In the genomic region with DNA sequence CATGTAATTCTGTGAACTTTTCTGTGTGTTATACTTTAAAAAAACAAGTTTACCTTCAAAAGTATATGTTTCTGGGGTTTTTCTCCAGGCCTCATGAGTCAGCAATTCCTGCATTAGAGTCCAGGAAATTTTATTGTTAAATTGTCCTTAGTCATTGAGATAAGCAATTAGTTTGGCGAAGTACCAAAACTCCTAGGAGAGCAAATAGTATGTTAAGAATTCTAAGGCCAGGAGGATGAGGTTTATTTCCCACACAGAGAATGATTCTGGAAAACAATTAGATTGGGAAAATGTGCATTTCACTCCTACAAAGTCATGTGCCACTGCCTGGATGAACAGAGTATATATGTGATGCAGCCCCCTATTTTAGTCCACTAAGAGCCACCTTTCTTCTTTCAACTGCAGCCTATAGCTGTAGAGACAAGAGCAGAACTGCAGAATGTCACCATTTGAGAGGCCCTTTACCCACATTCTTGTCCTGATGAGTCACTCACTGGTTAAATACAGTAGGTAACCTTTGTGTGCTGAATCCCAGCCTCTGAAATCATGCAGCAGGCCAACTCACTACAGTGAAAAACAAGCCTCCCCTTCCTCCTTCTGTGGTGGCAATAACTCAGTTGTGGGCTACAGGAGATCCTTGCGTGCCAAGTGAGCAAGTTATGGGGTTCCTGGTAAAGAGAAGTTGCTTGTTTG, we compare ENCODE assay signal across 8 cellular contexts.
A peak's percentile ranks its signal among the peaks of the same experiment; 100 is the strongest.
DNase-seq lines count a peak whose midpoint lies in the region; ATAC-seq and TF ChIP-seq lines count a peak whose summit lies in the region.

No MANE protein-coding gene starts in this region.

- no peaks in the 10 kb centered on the region for H4K20me1 ChIP-seq in PC-9 (ENCODE audit: insufficient read depth)

- TF ChIP-seq CTCF in PC-9 (conservative IDR thresholded peaks at IDR 0.05) = no peak
- TF ChIP-seq CTCF in prostate gland (IDR thresholded peaks at IDR 0.05) = no peak

- H3K4me1 ChIP-seq in PC-9 (replicated peaks; ENCODE audit: insufficient read depth) (peaks cover 95% of the 10 kb centered on the region), prostate gland (replicated peaks) (peaks cover 2% of the 10 kb centered on the region)

- H3K4me3 ChIP-seq in H7 (ENCODE audit: insufficient read depth, low read depth, low read length) (no peak overlapping the region), PC-9 (no peak overlapping the region; the same call in 1 of the 2 replicates), prostate gland (no peak overlapping the region)

- POLR2A ChIA-PET in PC-9 (lab: Charles Lee; ENCODE audit: unreplicated experiment) = interaction anchor here (0.5 to 1.3 kb wide), 3 partner anchors 85 to 277 kb away, joined by 3 to 8 read pairs (median 7); no protein-coding TSS in a partner anchor

- H3K4me2 ChIP-seq in PC-9 = peak overlapping the region; percentile 66

- no peak overlapping the region; the same call in 1 of the 2 replicates for H2AFZ ChIP-seq in PC-9

- H3K9me3 ChIP-seq in PC-9 (ENCODE audit: insufficient read depth, low read depth) = no peaks in the 10 kb centered on the region
- H3K9me3 ChIP-seq in prostate gland = no peaks in the 10 kb centered on the region

- DNase-seq in H7 (peak; percentile 16), PC-9 (peak; percentile 74 to 96), erythroblast (lab: John Stamatoyannopoulos, UW) (peak; percentile 77 to 79), prostate gland (ENCODE audit: low spot score) (peak; percentile 7), germinal center (ENCODE audit: low spot score) (no peak)
- no peak for DNase-seq in activated T-cell treated with anti-CD3 and anti-CD28 coated beads, Interleukin-2, amount 50 U/mL, for 1 hour
- no peak for DNase-seq in activated CD4-positive, CD25-positive, alpha-beta regulatory T cell treated with anti-CD3 and anti-CD28 coated beads, Interleukin-2, amount 50 U/mL, for 72 hours

- BruUV-seq in PC-9 (replicated peaks; lab: Mats Ljungman, UMichigan) = TSS peak; percentile 68

- no peaks in the 10 kb centered on the region for H3K36me3 ChIP-seq in H7 (replicated peaks; ENCODE audit: control insufficient read depth, insufficient read depth, low read length)
- no peaks in the 10 kb centered on the region for H3K36me3 ChIP-seq in PC-9 (ENCODE audit: low read depth)
- no peaks in the 10 kb centered on the region for H3K36me3 ChIP-seq in prostate gland

- peak overlapping the region; percentile 99 for H3K27ac ChIP-seq in PC-9
- H3K27ac ChIP-seq in prostate gland = no peak overlapping the region

- ATAC-seq in HG03469 (IDR thresholded peaks at IDR 0.05; ENCODE audit: unreplicated experiment) = no peak

- 47% methylated on average over 2 of the region's 2 CpGs for WGBS in prostate gland

- no peaks in the 10 kb centered on the region for H3K9me2 ChIP-seq in PC-9 (ENCODE audit: insufficient read depth)

- TF ChIP-seq POLR2A in erythroblast (IDR thresholded peaks at IDR 0.05; ENCODE audit: low read length) (no peak), prostate gland (IDR thresholded peaks at IDR 0.05) (no peak)

- H3F3A ChIP-seq in PC-9 (ENCODE audit: insufficient read depth, low read depth) = peaks cover 50% of the 10 kb centered on the region

- intact Hi-C loops in PC-9 (cut with micrococcal nuclease; ENCODE audit: unreplicated experiment) (loop anchor here (1.0 to 5.0 kb wide), 11 partner anchors 25 to 629 kb away; no protein-coding TSS in a partner anchor), prostate gland (cut with DNase I) (no loop called here)

- no peaks in the 10 kb centered on the region for H3K27me3 ChIP-seq in H7 (ENCODE audit: control insufficient read depth, insufficient read depth, low read length)
- no peaks in the 10 kb centered on the region for H3K27me3 ChIP-seq in PC-9 (ENCODE audit: insufficient read depth, low read depth)
- H3K27me3 ChIP-seq in prostate gland (replicated peaks; ENCODE audit: insufficient read depth) = no peaks in the 10 kb centered on the region

- no peaks in the 10 kb centered on the region for H3K79me2 ChIP-seq in PC-9 (ENCODE audit: low read depth)

- CTCF ChIA-PET in PC-9 (lab: Charles Lee) = interaction anchor here (0.6 to 0.7 kb wide), 2 partner anchors 275 to 979 kb away, joined by 5 to 12 read pairs; no protein-coding TSS in a partner anchor

Comparison
In these comparisons a context has a peak if more than half of its experiments do, and no peak if none do; other contexts are left out.
1. DNase-seq: peak in H7 (single experiment), PC-9 (2 of 2), erythroblast (2 of 2) and prostate gland (single experiment); none in germinal center (single experiment), activated T-cell treated with anti-CD3 and anti-CD28 coated beads, Interleukin-2, amount 50 U/mL, for 1 hour (single experiment) and activated CD4-positive, CD25-positive, alpha-beta regulatory T cell treated with anti-CD3 and anti-CD28 coated beads, Interleukin-2, amount 50 U/mL, for 72 hours (single experiment).